Comparison of ENCODE assay signal across 26 cellular contexts in genomic region chr19:7806876-7807275, GRCh38. TPM values are rescaled to one million over a fixed set of nuclear protein-coding genes. Genes with fewer than 3 reads are reported as not detected.
"Had no signal": no experiment of that assay in that cellular context is flagged by ENCODE, and none has a peak within 500 bp of the region (broad histone marks: within the 10 kb centered on the region; RNA-seq: fewer than 3 reads in every experiment).

No MANE protein-coding gene starts in this region.

- FAIRE-seq: endothelial cell of umbilical vein, frontal cortex had no signal

- H3K9me3 ChIP-seq: vagina had no signal

- H3K27me3 ChIP-seq: neutrophil, right atrium auricular region, upper lobe of right lung, vagina had no signal

- H3K4me1 ChIP-seq: right atrium auricular region, sigmoid colon, tibial artery, upper lobe of right lung, vagina had no signal

- H3K4me3 ChIP-seq: heart left ventricle, mucosa of descending colon, right atrium auricular region, sigmoid colon, skin epidermis, tibial artery, upper lobe of right lung, vagina had no signal

- H3K27ac Mint-ChIP-seq: dendritic cell treated with granulocyte-macrophage colony-stimulating factor and Interleukin-4, amounts not matched to agents 40 ng/mL and 50 ng/mL, for 4 days; endodermal cell had no signal

- H3K4me3 Mint-ChIP-seq: dendritic cell treated with granulocyte-macrophage colony-stimulating factor and Interleukin-4, amounts not matched to agents 40 ng/mL and 50 ng/mL, for 4 days; endodermal cell had no signal

- H3K36me3 ChIP-seq: heart left ventricle, neutrophil, right atrium auricular region, sigmoid colon, tibial artery, upper lobe of right lung, vagina had no signal

- DNase-seq: endodermal cell, heart left ventricle, hippocampal formation, left colon, posterior cingulate gyrus, sigmoid colon, tibial artery, upper lobe of right lung had no signal

- H3K27ac ChIP-seq: heart left ventricle, neutrophil, right atrium auricular region, sigmoid colon, skin epidermis, tibial artery, upper lobe of right lung, vagina had no signal

- ATAC-seq: heart left ventricle, left colon had no signal

- H3K4me1 Mint-ChIP-seq: endodermal cell had no signal

RNA-seq across cellular contexts. Expression of gene CLEC4M, which starts 43.8 kb away (rescaled TPM):
- total RNA-seq: endodermal cell; esophagus mucosa; fibroblast of lung; frontal cortex; heart left ventricle; kidney epithelial cell; left colon; mucosa of descending colon; naive thymus-derived CD8-positive, alpha-beta T cell; osteoblast; right atrium auricular region; temporal lobe; vagina had no signal
- polyA plus RNA-seq: fibroblast of lung; heart left ventricle; naive thymus-derived CD8-positive, alpha-beta T cell; neural cell had no signal

RNA-seq across cellular contexts. Expression of gene CD209, which starts 59.5 kb away (rescaled TPM):
- total RNA-seq: endodermal cell, endothelial cell of umbilical vein, fibroblast of lung, glomerular endothelial cell, lung microvascular endothelial cell, osteoblast, pulmonary artery endothelial cell had no signal
- polyA plus RNA-seq: endothelial cell of umbilical vein; fibroblast of lung; naive thymus-derived CD8-positive, alpha-beta T cell; neural cell had no signal
